ENCODE assay signal across 25 cellular contexts in the genomic region with DNA sequence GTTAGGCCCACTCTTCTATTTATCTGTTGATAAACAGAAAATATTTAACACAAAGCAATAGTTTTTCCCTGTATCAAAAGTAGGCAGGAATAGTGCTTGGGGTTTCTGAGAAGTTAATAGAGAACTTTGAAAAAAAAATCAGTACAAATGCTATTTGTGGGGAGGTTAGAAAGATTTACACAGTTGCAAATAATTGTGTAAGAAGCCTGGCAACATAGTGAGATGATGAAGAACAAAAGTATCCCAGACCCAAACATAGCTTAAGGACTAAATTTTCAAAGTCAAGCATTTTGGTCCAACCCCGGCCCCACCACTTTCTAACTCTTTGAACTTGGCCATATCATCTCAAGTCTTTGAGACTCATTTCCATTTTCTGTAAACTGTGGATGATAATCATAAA.
DNase-seq lines count a peak whose midpoint lies in the region; ATAC-seq, FAIRE-seq and TF ChIP-seq lines count a peak whose summit lies in the region.
"Had no signal": no experiment of that assay in that cellular context is flagged by ENCODE, and none has a peak within 500 bp of the region (broad histone marks: within the 10 kb centered on the region; RNA-seq: fewer than 3 reads in every experiment).

No MANE protein-coding gene starts in this region.

- FAIRE-seq in astrocyte (lab: Jason Lieb, UNC) (peak; percentile 65), urothelium cell line (lab: Jason Lieb, UNC) (no peak)
- FAIRE-seq: A549, GM12878, H54 had no signal

- H4K20me1 ChIP-seq in astrocyte (ENCODE audit: insufficient read depth, low read length), result no peaks in the 10 kb centered on the region
- no peaks in the 10 kb centered on the region for H4K20me1 ChIP-seq in smooth muscle cell (ENCODE audit: low read depth)
- H4K20me1 ChIP-seq: BLaER1 had no signal

- no peaks in the 10 kb centered on the region for H3K27me3 ChIP-seq in astrocyte (ENCODE audit: insufficient read depth, low read length)
- no peaks in the 10 kb centered on the region for H3K27me3 ChIP-seq in smooth muscle cell (ENCODE audit: low read depth)
- H3K27me3 ChIP-seq: BLaER1 had no signal

- H3K9ac ChIP-seq in astrocyte (ENCODE audit: low read length), result no peak overlapping the region
- H3K9ac ChIP-seq in smooth muscle cell (ENCODE audit: low read depth), result no peak overlapping the region
- H3K9ac ChIP-seq: BLaER1 had no signal

- no peaks in the 10 kb centered on the region for H3K36me3 Mint-ChIP-seq in astrocyte (ENCODE audit: low read depth, unreplicated experiment)
- H3K36me3 Mint-ChIP-seq: CD4-positive, CD25-positive, alpha-beta regulatory T cell; CD8-positive, alpha-beta T cell had no signal

- peaks cover 18% of the 10 kb centered on the region for H3K9me3 Mint-ChIP-seq in astrocyte (ENCODE audit: unreplicated experiment)
- H3K9me3 Mint-ChIP-seq: CD8-positive, alpha-beta T cell had no signal

- no peak overlapping the region for H3K4me3 Mint-ChIP-seq in astrocyte (ENCODE audit: unreplicated experiment)
- H3K4me3 Mint-ChIP-seq: B cell; CD4-positive, CD25-positive, alpha-beta regulatory T cell; CD8-positive, alpha-beta T cell had no signal

- H3K9me3 ChIP-seq in astrocyte (ENCODE audit: insufficient read depth, low read depth, low read length), result no peaks in the 10 kb centered on the region
- H3K9me3 ChIP-seq in smooth muscle cell (replicated peaks; ENCODE audit: low read depth), result no peaks in the 10 kb centered on the region
- H3K9me3 ChIP-seq: A549, BLaER1, Caco-2, HAP-1 had no signal

- H3K4me1 Mint-ChIP-seq in astrocyte (ENCODE audit: low read depth, unreplicated experiment), result no peaks in the 10 kb centered on the region
- H3K4me1 Mint-ChIP-seq: B cell; CD4-positive, CD25-positive, alpha-beta regulatory T cell had no signal

- H3K4me3 ChIP-seq in AG10803 (ENCODE audit: low read length) (no peak overlapping the region), astrocyte (ENCODE audit: insufficient read depth, low read depth, low read length) (no peak overlapping the region), smooth muscle cell (no peak overlapping the region)
- H3K4me3 ChIP-seq: A549, BLaER1, GM12878, HAP-1 had no signal

- no peaks in the 10 kb centered on the region for H3F3A ChIP-seq in smooth muscle cell (ENCODE audit: low read depth)

- no peaks in the 10 kb centered on the region for H3K4me1 ChIP-seq in astrocyte (ENCODE audit: insufficient read depth, low read length)
- H3K4me1 ChIP-seq in smooth muscle cell (ENCODE audit: low read depth), result no peaks in the 10 kb centered on the region
- H3K4me1 ChIP-seq: A549, BLaER1, Caco-2, HAP-1 had no signal

- H3K79me2 ChIP-seq in astrocyte (ENCODE audit: insufficient read depth, low read length) (no peaks in the 10 kb centered on the region), smooth muscle cell (ENCODE audit: low read depth) (no peaks in the 10 kb centered on the region)

- ATAC-seq in GM18868 (IDR thresholded peaks at IDR 0.05; ENCODE audit: unreplicated experiment), result no peak
- ATAC-seq: A549; CD8-positive, alpha-beta T cell; GM12878 had no signal

- no peak overlapping the region for H3K27ac Mint-ChIP-seq in astrocyte (ENCODE audit: unreplicated experiment)
- H3K27ac Mint-ChIP-seq: B cell; CD4-positive, CD25-positive, alpha-beta regulatory T cell; CD8-positive, alpha-beta T cell had no signal

- H3K27me3 Mint-ChIP-seq in astrocyte (ENCODE audit: low read depth, unreplicated experiment), result no peaks in the 10 kb centered on the region
- H3K27me3 Mint-ChIP-seq: B cell had no signal

- H3K36me3 ChIP-seq in astrocyte (ENCODE audit: insufficient read depth, low read length) (no peaks in the 10 kb centered on the region), smooth muscle cell (ENCODE audit: low read depth) (no peaks in the 10 kb centered on the region)
- H3K36me3 ChIP-seq: BLaER1, HAP-1 had no signal

- no peak overlapping the region for H3K27ac ChIP-seq in astrocyte (ENCODE audit: low read depth, low read length)
- H3K27ac ChIP-seq in smooth muscle cell (ENCODE audit: low read depth), result no peak overlapping the region
- H3K27ac ChIP-seq: A549, BLaER1, C4-2B had no signal

- WGBS in smooth muscle cell (ENCODE audit: low lambda C conversion rate), result 71% methylated on average over 1 of the region's 1 CpG

- no peak overlapping the region for H2AFZ ChIP-seq in astrocyte (ENCODE audit: low read depth, low read length)
- H2AFZ ChIP-seq in smooth muscle cell (ENCODE audit: low read depth), result no peak overlapping the region

- DNase-seq in AG10803 (ENCODE audit: low read depth) (peak; percentile 66), HCEC 1CT (peak; percentile 32), astrocyte (ENCODE audit: low read depth) (no peak), fibroblast of peridontal ligament (ENCODE audit: extremely low read depth) (peak; percentile 80), NCI-H774 (lab: John Stamatoyannopoulos, UW) (no peak), smooth muscle cell (lab: John Stamatoyannopoulos, UW; ENCODE audit: unreplicated experiment) (no peak), urothelium cell line (ENCODE audit: low spot score) (no peak)
- DNase-seq: 8988T; ACHN; Caco-2; CD4-positive, CD25-positive, alpha-beta regulatory T cell; CD8-positive, alpha-beta T cell; DMS153; DND-41; EL; GDM1; GOT3 had no signal

- TF ChIP-seq CTCF in AG10803 (conservative IDR thresholded peaks at IDR 0.05; ENCODE audit: low read length) (no peak), astrocyte (IDR thresholded peaks at IDR 0.05; ENCODE audit: insufficient read depth, low read depth, low read length) (no peak), smooth muscle cell (IDR thresholded peaks at IDR 0.05; ENCODE audit: borderline replicate concordance, insufficient read depth, poor library complexity, severe bottlenecking) (no peak)

- H3K4me2 ChIP-seq in astrocyte (ENCODE audit: low read length) (no peak overlapping the region), smooth muscle cell (no peak overlapping the region)
- H3K4me2 ChIP-seq: A549, BLaER1 had no signal

Comparison
In these comparisons a context has a peak if more than half of its experiments do, and no peak if none do; other contexts are left out.
1. DNase-seq: peak in AG10803 (single experiment), HCEC 1CT (single experiment) and fibroblast of peridontal ligament (single experiment); none in astrocyte (single experiment), NCI-H774 (single experiment), smooth muscle cell (single experiment) and urothelium cell line (single experiment).